8 cellular contexts compared by ENCODE assay signal in the genomic region with DNA sequence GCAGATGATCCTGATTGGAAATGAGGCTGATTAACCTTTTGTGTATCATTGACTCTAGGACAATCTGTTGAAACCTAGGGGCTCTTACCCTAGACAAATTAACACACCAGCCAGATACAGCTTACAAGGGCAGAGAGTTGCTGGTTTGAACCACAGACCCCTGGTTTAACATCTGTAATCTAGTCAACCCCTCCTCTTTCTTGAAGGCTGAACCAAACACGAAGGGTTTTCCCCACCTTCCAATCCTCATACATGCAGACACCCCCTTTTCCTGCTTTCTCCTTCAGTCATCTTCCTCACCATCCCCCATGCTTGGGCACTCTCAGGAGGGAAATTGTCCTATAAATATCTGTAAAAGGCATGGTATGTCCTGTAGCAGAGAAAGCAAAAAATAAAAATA.
DNase-seq lines count a peak whose midpoint lies in the region; ATAC-seq and TF ChIP-seq lines count a peak whose summit lies in the region.

No MANE protein-coding gene starts in this region.

- no peak for ATAC-seq in activated CD8-positive, alpha-beta memory T cell treated with anti-CD3 and anti-CD28 coated beads, Interleukin-2, amount 10 ng/mL, durations not matched to agents 7 days and 5 days
- no peak for ATAC-seq in WTC11
- ATAC-seq in stimulated activated effector memory CD8-positive, alpha-beta T cell treated with anti-CD3 and anti-CD28 coated beads, Interleukin-12 subunit alpha, Interleukin-12 subunit beta, amount 100 ng/mL, for 72 hours: no peak
- ATAC-seq in HG02798 (IDR thresholded peaks at IDR 0.05; ENCODE audit: poor library complexity, unreplicated experiment): no peak
- no peak for ATAC-seq in HG02610 (IDR thresholded peaks at IDR 0.05; ENCODE audit: unreplicated experiment)

- CTCF ChIA-PET in activated CD8-positive, alpha-beta memory T cell treated with anti-CD3 and anti-CD28 coated beads, Interleukin-2, amount 10 ng/mL, durations not matched to agents 7 days and 5 days (lab: Charles Lee): interaction anchor here (0.9 to 1.3 kb wide), 3 partner anchors 22 to 114 kb away, joined by 3 to 4 read pairs (median 3); no protein-coding TSS in a partner anchor
- CTCF ChIA-PET in WTC11 (lab: Charles Lee): interaction anchor here (0.7 to 1.8 kb wide), 6 partner anchors 10 to 193 kb away, joined by 3 to 8 read pairs (median 6); partner anchors contain the start of gene SNAPC1

- DNase-seq in activated CD8-positive, alpha-beta memory T cell treated with anti-CD3 and anti-CD28 coated beads, Interleukin-2, amount 10 ng/mL, durations not matched to agents 7 days and 5 days: no peak
- no peak for DNase-seq in activated CD8-positive, alpha-beta memory T cell treated with anti-CD3 and anti-CD28 coated beads, Interleukin-2, amount 50 U/mL, for 4 hours
- DNase-seq in WTC11 (ENCODE audit: low spot score) (no peak), germinal center (ENCODE audit: low spot score) (peak; percentile 18), OCI-M2 (lab: John Stamatoyannopoulos, UW; ENCODE audit: unreplicated experiment) (no peak)
- no peak for DNase-seq in stimulated activated effector memory CD8-positive, alpha-beta T cell treated with anti-CD3 and anti-CD28 coated beads, Interleukin-12 subunit alpha, Interleukin-12 subunit beta, amount 100 ng/mL, for 72 hours (ENCODE audit: low spot score in 2 of 2)

- H3K4me1 Mint-ChIP-seq in activated CD8-positive, alpha-beta memory T cell treated with anti-CD3 and anti-CD28 coated beads, Interleukin-2, amount 10 ng/mL, durations not matched to agents 7 days and 5 days: peaks cover 43% of the 10 kb centered on the region
- H3K4me1 Mint-ChIP-seq in WTC11: peaks cover 35% of the 10 kb centered on the region
- peaks cover 58% of the 10 kb centered on the region for H3K4me1 Mint-ChIP-seq in stimulated activated effector memory CD8-positive, alpha-beta T cell treated with anti-CD3 and anti-CD28 coated beads, Interleukin-12 subunit alpha, Interleukin-12 subunit beta, amount 100 ng/mL, for 72 hours

- POLR2A ChIA-PET in WTC11 (lab: Charles Lee): interaction anchor here (0.5 to 0.9 kb wide), 2 partner anchors 21 to 174 kb away, joined by 4 to 6 read pairs; no protein-coding TSS in a partner anchor

- peaks cover 17% of the 10 kb centered on the region for H3K36me3 Mint-ChIP-seq in activated CD8-positive, alpha-beta memory T cell treated with anti-CD3 and anti-CD28 coated beads, Interleukin-2, amount 10 ng/mL, durations not matched to agents 7 days and 5 days
- H3K36me3 Mint-ChIP-seq in WTC11: no peaks in the 10 kb centered on the region
- H3K36me3 Mint-ChIP-seq in stimulated activated effector memory CD8-positive, alpha-beta T cell treated with anti-CD3 and anti-CD28 coated beads, Interleukin-12 subunit alpha, Interleukin-12 subunit beta, amount 100 ng/mL, for 72 hours: peaks cover 9% of the 10 kb centered on the region

- peaks cover 3% of the 10 kb centered on the region for H3K9me3 Mint-ChIP-seq in activated CD8-positive, alpha-beta memory T cell treated with anti-CD3 and anti-CD28 coated beads, Interleukin-2, amount 10 ng/mL, durations not matched to agents 7 days and 5 days (ENCODE audit: low read depth)
- H3K9me3 Mint-ChIP-seq in WTC11: no peaks in the 10 kb centered on the region
- no peaks in the 10 kb centered on the region for H3K9me3 Mint-ChIP-seq in stimulated activated effector memory CD8-positive, alpha-beta T cell treated with anti-CD3 and anti-CD28 coated beads, Interleukin-12 subunit alpha, Interleukin-12 subunit beta, amount 100 ng/mL, for 72 hours

- no peak overlapping the region for H3K27ac Mint-ChIP-seq in activated CD8-positive, alpha-beta memory T cell treated with anti-CD3 and anti-CD28 coated beads, Interleukin-2, amount 10 ng/mL, durations not matched to agents 7 days and 5 days
- H3K27ac Mint-ChIP-seq in WTC11: no peak overlapping the region
- no peak overlapping the region for H3K27ac Mint-ChIP-seq in stimulated activated effector memory CD8-positive, alpha-beta T cell treated with anti-CD3 and anti-CD28 coated beads, Interleukin-12 subunit alpha, Interleukin-12 subunit beta, amount 100 ng/mL, for 72 hours

- no peak for TF ChIP-seq CTCF in WTC11 (IDR thresholded peaks at IDR 0.05)

- H3K4me3 Mint-ChIP-seq in activated CD8-positive, alpha-beta memory T cell treated with anti-CD3 and anti-CD28 coated beads, Interleukin-2, amount 10 ng/mL, durations not matched to agents 7 days and 5 days: peak overlapping the region; percentile 17
- H3K4me3 Mint-ChIP-seq in WTC11: peak overlapping the region; percentile 36
- H3K4me3 Mint-ChIP-seq in stimulated activated effector memory CD8-positive, alpha-beta T cell treated with anti-CD3 and anti-CD28 coated beads, Interleukin-12 subunit alpha, Interleukin-12 subunit beta, amount 100 ng/mL, for 72 hours: peak overlapping the region; percentile 57

- H3K27me3 Mint-ChIP-seq in activated CD8-positive, alpha-beta memory T cell treated with anti-CD3 and anti-CD28 coated beads, Interleukin-2, amount 10 ng/mL, durations not matched to agents 7 days and 5 days: peaks cover 25% of the 10 kb centered on the region
- H3K27me3 Mint-ChIP-seq in WTC11 (ENCODE audit: low read depth): peaks cover 10% of the 10 kb centered on the region

TF ChIP-seq in WTC11, 78 proteins besides CTCF, POLR2A, EP300 and RAD21:
- no peak for TF ChIP-seq ZNF512 (CRISPR knock-in tag; IDR thresholded peaks at IDR 0.05; ENCODE audit: borderline replicate concordance)
- 0 out of 2 replicates have a peak, but pooled peaks have one; percentile 25 for TF ChIP-seq ZNF232 (CRISPR knock-in tag; IDR thresholded peaks at IDR 0.05)
